In genomic region chr2:98773907-98774306, GRCh38 we compare ENCODE assay signal across 1 cellular context.
TF ChIP-seq lines count a peak whose summit lies in the region.

No MANE protein-coding gene starts in this region.

TF ChIP-seq in GM23338, 12 proteins besides CTCF, POLR2A, EP300 and RAD21:
- TF ChIP-seq CREB1 (CRISPR knock-in tag; IDR thresholded peaks at IDR 0.05; ENCODE audit: low read depth) (no peak), ZNF331 (CRISPR knock-in tag; IDR thresholded peaks at IDR 0.05; ENCODE audit: low read depth) (no peak), ZNF462 (CRISPR knock-in tag; IDR thresholded peaks at IDR 0.05) (no peak), JUNB (IDR thresholded peaks at IDR 0.05; ENCODE audit: unreplicated experiment) (no peak), REST (IDR thresholded peaks at IDR 0.05; ENCODE audit: unreplicated experiment) (no peak), EZH2 (IDR thresholded peaks at IDR 0.05; ENCODE audit: low read depth, unreplicated experiment) (no peak), EZH2phosphoT487 (IDR thresholded peaks at IDR 0.05; ENCODE audit: unreplicated experiment) (no peak), NANOG (IDR thresholded peaks at IDR 0.05; ENCODE audit: borderline replicate concordance) (no peak), ZNF114 (CRISPR knock-in tag; IDR thresholded peaks at IDR 0.05) (no peak), POLR2AphosphoS5 (IDR thresholded peaks at IDR 0.05; ENCODE audit: low read depth) (no peak), STAT1 (IDR thresholded peaks at IDR 0.05; ENCODE audit: unreplicated experiment) (no peak), ETS1 (IDR thresholded peaks at IDR 0.05) (no peak)
